ENCODE assay signal across 1 cellular context in the genomic region with DNA sequence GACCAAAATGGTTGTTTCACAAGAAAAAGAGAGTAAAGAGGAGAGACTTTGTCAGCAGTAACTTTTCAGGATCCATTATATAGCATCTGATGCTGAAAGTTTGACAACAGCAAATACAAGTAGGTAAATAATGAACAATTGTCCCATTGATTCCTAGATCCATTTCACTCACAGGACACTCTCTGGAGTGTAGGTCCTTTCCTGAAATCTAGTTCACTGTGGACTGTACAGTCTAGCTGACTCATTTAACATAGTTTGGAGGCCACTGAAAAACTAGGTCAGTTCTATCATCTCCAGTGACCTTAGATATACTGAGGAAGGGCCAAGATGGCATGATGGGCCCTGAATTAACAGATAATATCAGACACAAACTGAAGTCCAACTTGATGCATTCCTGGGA.
TF ChIP-seq lines count a peak whose summit lies in the region.

No MANE protein-coding gene starts in this region.

TF ChIP-seq in HepG2, 621 proteins besides CTCF, POLR2A, EP300 and RAD21 (continued from another document):
- TF ChIP-seq, protein P1, sequence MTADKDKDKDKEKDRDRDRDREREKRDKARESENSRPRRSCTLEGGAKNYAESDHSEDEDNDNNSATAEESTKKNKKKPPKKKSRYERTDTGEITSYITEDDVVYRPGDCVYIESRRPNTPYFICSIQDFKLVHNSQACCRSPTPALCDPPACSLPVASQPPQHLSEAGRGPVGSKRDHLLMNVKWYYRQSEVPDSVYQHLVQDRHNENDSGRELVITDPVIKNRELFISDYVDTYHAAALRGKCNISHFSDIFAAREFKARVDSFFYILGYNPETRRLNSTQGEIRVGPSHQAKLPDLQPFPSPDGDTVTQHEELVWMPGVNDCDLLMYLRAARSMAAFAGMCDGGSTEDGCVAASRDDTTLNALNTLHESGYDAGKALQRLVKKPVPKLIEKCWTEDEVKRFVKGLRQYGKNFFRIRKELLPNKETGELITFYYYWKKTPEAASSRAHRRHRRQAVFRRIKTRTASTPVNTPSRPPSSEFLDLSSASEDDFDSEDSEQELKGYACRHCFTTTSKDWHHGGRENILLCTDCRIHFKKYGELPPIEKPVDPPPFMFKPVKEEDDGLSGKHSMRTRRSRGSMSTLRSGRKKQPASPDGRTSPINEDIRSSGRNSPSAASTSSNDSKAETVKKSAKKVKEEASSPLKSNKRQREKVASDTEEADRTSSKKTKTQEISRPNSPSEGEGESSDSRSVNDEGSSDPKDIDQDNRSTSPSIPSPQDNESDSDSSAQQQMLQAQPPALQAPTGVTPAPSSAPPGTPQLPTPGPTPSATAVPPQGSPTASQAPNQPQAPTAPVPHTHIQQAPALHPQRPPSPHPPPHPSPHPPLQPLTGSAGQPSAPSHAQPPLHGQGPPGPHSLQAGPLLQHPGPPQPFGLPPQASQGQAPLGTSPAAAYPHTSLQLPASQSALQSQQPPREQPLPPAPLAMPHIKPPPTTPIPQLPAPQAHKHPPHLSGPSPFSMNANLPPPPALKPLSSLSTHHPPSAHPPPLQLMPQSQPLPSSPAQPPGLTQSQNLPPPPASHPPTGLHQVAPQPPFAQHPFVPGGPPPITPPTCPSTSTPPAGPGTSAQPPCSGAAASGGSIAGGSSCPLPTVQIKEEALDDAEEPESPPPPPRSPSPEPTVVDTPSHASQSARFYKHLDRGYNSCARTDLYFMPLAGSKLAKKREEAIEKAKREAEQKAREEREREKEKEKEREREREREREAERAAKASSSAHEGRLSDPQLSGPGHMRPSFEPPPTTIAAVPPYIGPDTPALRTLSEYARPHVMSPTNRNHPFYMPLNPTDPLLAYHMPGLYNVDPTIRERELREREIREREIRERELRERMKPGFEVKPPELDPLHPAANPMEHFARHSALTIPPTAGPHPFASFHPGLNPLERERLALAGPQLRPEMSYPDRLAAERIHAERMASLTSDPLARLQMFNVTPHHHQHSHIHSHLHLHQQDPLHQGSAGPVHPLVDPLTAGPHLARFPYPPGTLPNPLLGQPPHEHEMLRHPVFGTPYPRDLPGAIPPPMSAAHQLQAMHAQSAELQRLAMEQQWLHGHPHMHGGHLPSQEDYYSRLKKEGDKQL (CRISPR knock-in tag; IDR thresholded peaks at IDR 0.05; ENCODE audit: low read depth): no peak
- TF ChIP-seq, protein P2, sequence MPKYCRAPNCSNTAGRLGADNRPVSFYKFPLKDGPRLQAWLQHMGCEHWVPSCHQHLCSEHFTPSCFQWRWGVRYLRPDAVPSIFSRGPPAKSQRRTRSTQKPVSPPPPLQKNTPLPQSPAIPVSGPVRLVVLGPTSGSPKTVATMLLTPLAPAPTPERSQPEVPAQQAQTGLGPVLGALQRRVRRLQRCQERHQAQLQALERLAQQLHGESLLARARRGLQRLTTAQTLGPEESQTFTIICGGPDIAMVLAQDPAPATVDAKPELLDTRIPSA (CRISPR knock-in tag; IDR thresholded peaks at IDR 0.05; ENCODE audit: borderline replicate concordance): no peak
- TF ChIP-seq KAT8 (CRISPR knock-in tag; IDR thresholded peaks at IDR 0.05) (0 out of 2 replicates have a peak, but pooled peaks have one; percentile 24), FOXO1 (CRISPR knock-in tag; IDR thresholded peaks at IDR 0.05) (no peak), ZSCAN12 (CRISPR knock-in tag; IDR thresholded peaks at IDR 0.05) (no peak), AHDC1 (CRISPR knock-in tag; IDR thresholded peaks at IDR 0.05; ENCODE audit: borderline replicate concordance) (peak; percentile 51; the same call in 1 of the 2 replicates)
